8 cellular contexts compared by ENCODE assay signal in the genomic region with DNA sequence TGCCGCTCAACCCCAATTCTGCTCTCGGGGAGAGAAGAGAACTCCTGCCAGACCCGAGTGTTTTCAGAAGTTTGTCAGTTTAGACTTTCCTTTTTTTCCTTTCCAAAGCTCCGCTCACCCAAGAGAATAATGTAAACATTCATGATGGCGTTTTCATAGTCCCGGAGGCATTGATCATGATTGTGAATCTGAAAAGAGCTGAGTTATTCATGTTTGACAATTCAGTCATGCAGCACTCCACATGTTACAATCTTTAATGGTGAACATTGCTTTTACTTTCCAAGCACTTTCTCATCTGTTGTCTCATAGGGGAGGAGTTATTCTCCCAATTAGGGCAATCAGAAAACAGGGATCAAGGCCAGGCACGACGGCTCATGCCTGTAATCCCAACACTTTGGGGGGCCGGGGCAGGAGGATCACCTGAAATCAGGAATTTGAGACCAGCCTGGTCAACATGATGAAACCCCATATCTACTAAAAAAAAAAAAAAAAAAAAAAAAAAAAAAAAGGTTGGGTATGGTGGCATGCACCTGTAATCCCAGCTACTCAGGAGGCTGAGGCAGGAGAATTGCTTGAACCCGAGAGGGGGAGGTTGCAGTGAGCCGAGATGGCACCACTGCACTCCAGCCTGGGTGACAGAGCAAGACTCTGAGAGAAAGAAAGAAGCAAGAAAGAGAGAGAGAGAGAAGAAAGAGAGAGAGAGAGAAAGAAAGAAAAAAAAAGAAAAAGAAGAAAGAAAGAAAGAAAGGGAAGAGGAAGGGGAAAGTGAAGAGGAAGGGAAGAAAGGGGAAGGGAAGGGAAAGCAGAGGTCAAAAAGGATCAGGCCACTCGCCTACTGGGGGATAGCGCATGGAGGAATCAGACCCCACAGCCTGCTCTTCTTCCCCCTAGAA.
DNase-seq lines count a peak whose midpoint lies in the region; ATAC-seq and TF ChIP-seq lines count a peak whose summit lies in the region.

No MANE protein-coding gene starts in this region.

- H3K36me3 Mint-ChIP-seq in activated CD4-positive, alpha-beta T cell treated with anti-CD3 and anti-CD28 coated beads, Interleukin-2, amount 10 ng/mL, durations not matched to agents 7 days and 5 days (ENCODE audit: low read depth) = no peaks in the 10 kb centered on the region
- H3K36me3 Mint-ChIP-seq in central memory CD8-positive, alpha-beta T cell (ENCODE audit: insufficient read depth) = peaks cover 12% of the 10 kb centered on the region
- H3K36me3 Mint-ChIP-seq in memory B cell = no peaks in the 10 kb centered on the region

- WGBS in tibial nerve, 2 donors = 40 to 41% methylated on average over 13 of the region's 13 CpGs

- H3K4me3 Mint-ChIP-seq in activated CD4-positive, alpha-beta T cell treated with anti-CD3 and anti-CD28 coated beads, Interleukin-2, amount 10 ng/mL, durations not matched to agents 7 days and 5 days = peak overlapping the region; percentile 69
- peak overlapping the region; percentile 88 for H3K4me3 Mint-ChIP-seq in central memory CD8-positive, alpha-beta T cell
- peak overlapping the region; percentile 84 for H3K4me3 Mint-ChIP-seq in memory B cell

- H3K36me3 ChIP-seq in tibial nerve = no peaks in the 10 kb centered on the region

- CTCF ChIA-PET in activated CD4-positive, alpha-beta T cell treated with anti-CD3 and anti-CD28 coated beads, Interleukin-2, amount 10 ng/mL, durations not matched to agents 7 days and 5 days (lab: Charles Lee) = interaction anchor here (1.6 kb wide), 1 partner anchor 104 kb away, joined by 6 read pairs; no protein-coding TSS in a partner anchor

- no peaks in the 10 kb centered on the region for H3K27me3 ChIP-seq in tibial nerve

- H3K4me1 ChIP-seq in tibial nerve = peaks cover 0 to 26% (median 8%) of the 10 kb centered on the region in 4 donors

- no peaks in the 10 kb centered on the region for H3K9me3 ChIP-seq in tibial nerve

- peak overlapping the region; percentile 80 for H3K27ac Mint-ChIP-seq in activated CD4-positive, alpha-beta T cell treated with anti-CD3 and anti-CD28 coated beads, Interleukin-2, amount 10 ng/mL, durations not matched to agents 7 days and 5 days
- H3K27ac Mint-ChIP-seq in central memory CD8-positive, alpha-beta T cell (ENCODE audit: low read depth) = peak overlapping the region; percentile 98
- peak overlapping the region; percentile 97 for H3K27ac Mint-ChIP-seq in memory B cell

- TF ChIP-seq CTCF in tibial nerve (IDR thresholded peaks at IDR 0.05) = no peak

- POLR2A ChIA-PET in activated CD4-positive, alpha-beta T cell treated with anti-CD3 and anti-CD28 coated beads, Interleukin-2, amount 10 ng/mL, durations not matched to agents 7 days and 5 days (lab: Charles Lee) = interaction anchor here (0.6 kb wide), 1 partner anchor 358 kb away, joined by 5 read pairs; no protein-coding TSS in a partner anchor

- no peak for TF ChIP-seq EP300 in tibial nerve (IDR thresholded peaks at IDR 0.05)

- no peak for TF ChIP-seq POLR2A in tibial nerve (IDR thresholded peaks at IDR 0.05)

- ATAC-seq in central memory CD8-positive, alpha-beta T cell (replicated peaks; ENCODE audit: extremely low read depth, poor library complexity, severe bottlenecking) = no peak
- ATAC-seq in memory B cell (ENCODE audit: low read depth) (peak; percentile 22), HG03095 (IDR thresholded peaks at IDR 0.05; ENCODE audit: unreplicated experiment) (no peak)

- peak overlapping the region; percentile 39 to 63 (median 55) for H3K4me3 ChIP-seq in tibial nerve

- peak overlapping the region; percentile 77 to 92 (median 81) for H3K27ac ChIP-seq in tibial nerve

- no peak for DNase-seq in activated CD4-positive, alpha-beta T cell treated with anti-CD3 and anti-CD28 coated beads, Interleukin-2, amount 10 ng/mL, durations not matched to agents 7 days and 5 days
- DNase-seq in activated CD4-positive, alpha-beta T cell treated with anti-CD3 and anti-CD28 coated beads for 1 hour = no peak
- DNase-seq in central memory CD8-positive, alpha-beta T cell (ENCODE audit: low spot score in 2 of 2) = no peak
- DNase-seq in memory B cell (ENCODE audit: low spot score in 2 of 2) = no peak
- no peak for DNase-seq in tibial nerve (ENCODE audit: low spot score in 2 of 2)
- DNase-seq in 8988T = no peak
- no peak for DNase-seq in retina

- no peaks in the 10 kb centered on the region for H3K9me3 Mint-ChIP-seq in activated CD4-positive, alpha-beta T cell treated with anti-CD3 and anti-CD28 coated beads, Interleukin-2, amount 10 ng/mL, durations not matched to agents 7 days and 5 days
- no peaks in the 10 kb centered on the region for H3K9me3 Mint-ChIP-seq in central memory CD8-positive, alpha-beta T cell
- H3K9me3 Mint-ChIP-seq in memory B cell = peaks cover 2% of the 10 kb centered on the region

- peaks cover 40% of the 10 kb centered on the region for H3K27me3 Mint-ChIP-seq in activated CD4-positive, alpha-beta T cell treated with anti-CD3 and anti-CD28 coated beads, Interleukin-2, amount 10 ng/mL, durations not matched to agents 7 days and 5 days
- no peaks in the 10 kb centered on the region for H3K27me3 Mint-ChIP-seq in central memory CD8-positive, alpha-beta T cell
- peaks cover 32% of the 10 kb centered on the region for H3K27me3 Mint-ChIP-seq in memory B cell

- H3K4me1 Mint-ChIP-seq in activated CD4-positive, alpha-beta T cell treated with anti-CD3 and anti-CD28 coated beads, Interleukin-2, amount 10 ng/mL, durations not matched to agents 7 days and 5 days = peaks cover 43% of the 10 kb centered on the region
- peaks cover 57% of the 10 kb centered on the region for H3K4me1 Mint-ChIP-seq in central memory CD8-positive, alpha-beta T cell
- H3K4me1 Mint-ChIP-seq in memory B cell = peaks cover 62% of the 10 kb centered on the region
